Comparison of ENCODE assay signal across 19 cellular contexts in genomic region chr14:75143761-75144527, GRCh38. TPM values are rescaled to one million over a fixed set of nuclear protein-coding genes. Genes with fewer than 3 reads are reported as not detected.
DNase-seq lines count a peak whose midpoint lies in the region; ATAC-seq and TF ChIP-seq lines count a peak whose summit lies in the region.
"Had no signal": no experiment of that assay in that cellular context is flagged by ENCODE, and none has a peak within 500 bp of the region (broad histone marks: within the 10 kb centered on the region; RNA-seq: fewer than 3 reads in every experiment).

No MANE protein-coding gene starts in this region.

- no peaks in the 10 kb centered on the region for H3K9me3 Mint-ChIP-seq in activated naive CD8-positive, alpha-beta T cell treated with anti-CD3 and anti-CD28 coated beads, Interleukin-2, amount 10 ng/mL, durations not matched to agents 7 days and 5 days
- H3K9me3 Mint-ChIP-seq in activated naive CD8-positive, alpha-beta T cell treated with anti-CD3 and anti-CD28 coated beads for 36 hours, result no peaks in the 10 kb centered on the region
- no peaks in the 10 kb centered on the region for H3K9me3 Mint-ChIP-seq in naive B cell
- H3K9me3 Mint-ChIP-seq: type B pancreatic cell had no signal

- no peak for TF ChIP-seq POLR2A in lower leg skin (IDR thresholded peaks at IDR 0.05)

- H3K4me3 ChIP-seq in dorsolateral prefrontal cortex (peak overlapping the region in 4 of 59 donors; percentile 1 to 14 (median 2)), tibial artery (no peak overlapping the region), lower leg skin (ENCODE audit: low read depth, poor library complexity, severe bottlenecking) (no peak overlapping the region)
- H3K4me3 ChIP-seq: lung had no signal

- 77 to 82% methylated on average over 9 of the region's 9 CpGs for WGBS in lower leg skin, 2 donors

- no peak overlapping the region for H3K27ac Mint-ChIP-seq in activated naive CD8-positive, alpha-beta T cell treated with anti-CD3 and anti-CD28 coated beads, Interleukin-2, amount 10 ng/mL, durations not matched to agents 7 days and 5 days
- no peak overlapping the region for H3K27ac Mint-ChIP-seq in activated naive CD8-positive, alpha-beta T cell treated with anti-CD3 and anti-CD28 coated beads for 36 hours
- H3K27ac Mint-ChIP-seq in naive B cell, result peak overlapping the region in 5 of 6 donors; percentile 4 to 77 (median 38)

- H3K4me1 Mint-ChIP-seq in activated naive CD8-positive, alpha-beta T cell treated with anti-CD3 and anti-CD28 coated beads, Interleukin-2, amount 10 ng/mL, durations not matched to agents 7 days and 5 days, result peaks cover 56% of the 10 kb centered on the region
- H3K4me1 Mint-ChIP-seq in activated naive CD8-positive, alpha-beta T cell treated with anti-CD3 and anti-CD28 coated beads for 36 hours, result peaks cover 58% of the 10 kb centered on the region
- H3K4me1 Mint-ChIP-seq in naive B cell, result peaks cover 29 to 74% (median 47%) of the 10 kb centered on the region in 3 donors

- H3K36me3 Mint-ChIP-seq in activated naive CD8-positive, alpha-beta T cell treated with anti-CD3 and anti-CD28 coated beads, Interleukin-2, amount 10 ng/mL, durations not matched to agents 7 days and 5 days, result peaks cover 38% of the 10 kb centered on the region
- peaks cover 22% of the 10 kb centered on the region for H3K36me3 Mint-ChIP-seq in activated naive CD8-positive, alpha-beta T cell treated with anti-CD3 and anti-CD28 coated beads for 36 hours
- H3K36me3 Mint-ChIP-seq in naive B cell, result peaks cover 0 to 8% of the 10 kb centered on the region in 2 donors

- H3K27ac ChIP-seq in dorsolateral prefrontal cortex (peak overlapping the region; percentile 44 to 100 (median 99)), tibial artery (peak overlapping the region; percentile 46 to 81)

- H3K4me1 ChIP-seq in tibial artery, result peaks cover 0 to 72% (median 13%) of the 10 kb centered on the region in 4 donors

- ATAC-seq in activated naive CD8-positive, alpha-beta T cell treated with anti-CD3 and anti-CD28 coated beads, Interleukin-2, amount 10 ng/mL, durations not matched to agents 7 days and 5 days (ENCODE audit: low read depth), result no peak
- ATAC-seq in naive B cell (ENCODE audit: low read depth in 2 of 2), result no peak
- ATAC-seq in GM19023 (IDR thresholded peaks at IDR 0.05; ENCODE audit: unreplicated experiment), result no peak
- ATAC-seq: sciatic nerve had no signal

- POLR2A ChIA-PET in activated naive CD8-positive, alpha-beta T cell treated with anti-CD3 and anti-CD28 coated beads, Interleukin-2, amount 10 ng/mL, durations not matched to agents 7 days and 5 days (lab: Charles Lee), result interaction anchor here (1.8 kb wide), 1 partner anchor 32 kb away, joined by 9 read pairs; no protein-coding TSS in a partner anchor

- H3K36me3 ChIP-seq in tibial artery, result peaks cover 6 to 14% (median 8%) of the 10 kb centered on the region in 3 donors

- H3K27me3 ChIP-seq in dorsolateral prefrontal cortex (no peaks in the 10 kb centered on the region), tibial artery (no peaks in the 10 kb centered on the region)

- peak overlapping the region; percentile 29 for H3K4me3 Mint-ChIP-seq in activated naive CD8-positive, alpha-beta T cell treated with anti-CD3 and anti-CD28 coated beads, Interleukin-2, amount 10 ng/mL, durations not matched to agents 7 days and 5 days
- H3K4me3 Mint-ChIP-seq in activated naive CD8-positive, alpha-beta T cell treated with anti-CD3 and anti-CD28 coated beads for 36 hours, result no peak overlapping the region
- H3K4me3 Mint-ChIP-seq in naive B cell, result no peak overlapping the region
- H3K4me3 Mint-ChIP-seq: type B pancreatic cell had no signal

- H3K27me3 Mint-ChIP-seq in activated naive CD8-positive, alpha-beta T cell treated with anti-CD3 and anti-CD28 coated beads, Interleukin-2, amount 10 ng/mL, durations not matched to agents 7 days and 5 days, result no peaks in the 10 kb centered on the region
- no peaks in the 10 kb centered on the region for H3K27me3 Mint-ChIP-seq in activated naive CD8-positive, alpha-beta T cell treated with anti-CD3 and anti-CD28 coated beads for 36 hours
- no peaks in the 10 kb centered on the region for H3K27me3 Mint-ChIP-seq in naive B cell
- H3K27me3 Mint-ChIP-seq: type B pancreatic cell had no signal

- H3K9me3 ChIP-seq in tibial artery, result no peaks in the 10 kb centered on the region

- DNase-seq in activated naive CD8-positive, alpha-beta T cell treated with anti-CD3 and anti-CD28 coated beads, Interleukin-2, amount 10 ng/mL, durations not matched to agents 7 days and 5 days, result no peak
- no peak for DNase-seq in activated naive CD8-positive, alpha-beta T cell treated with anti-CD3 and anti-CD28 coated beads for 36 hours
- no peak for DNase-seq in dorsolateral prefrontal cortex
- DNase-seq in naive B cell, result no peak
- DNase-seq in tibial artery, result no peak
- no peak for DNase-seq in lower leg skin (ENCODE audit: low spot score in 2 of 2)
- DNase-seq in NK-92 treated with Interleukin-12 subunit alpha and Interleukin-12 subunit beta, amount 100 ng/mL, for 24 hours (lab: John Stamatoyannopoulos, UW), result no peak
- DNase-seq: ACHN; amygdala; effector memory CD4-positive, alpha-beta T cell; glutamatergic neuron; Kasumi-1; NCI-H2081; NCI-H774; SHP77 had no signal

- TF ChIP-seq CTCF in dorsolateral prefrontal cortex (IDR thresholded peaks at IDR 0.05 in 54 of 56, conservative IDR thresholded peaks at IDR 0.05 in 2 of 56; ENCODE audit: low read depth in 1 of 56, partially characterized antibody in 56 of 56), result no peak
- TF ChIP-seq CTCF in tibial artery (IDR thresholded peaks at IDR 0.05), result no peak
- TF ChIP-seq CTCF in lower leg skin (IDR thresholded peaks at IDR 0.05), result no peak

- intact Hi-C loops in dorsolateral prefrontal cortex (cut with DNase I), result loop anchor here in 1 of 2 donors (5.0 kb wide), 1 partner anchor 133 kb away; the partner anchor contains the start of gene FOS
- intact Hi-C loops in tibial artery (cut with DNase I; ENCODE audit: low total_unique reads), result no loop called here
- intact Hi-C loops in lower leg skin (cut with DNase I; ENCODE audit: low total_unique reads), result no loop called here

RNA-seq across cellular contexts. Expression of gene NEK9, which starts 17.1 kb away (rescaled TPM):
- 100 to 1,000 TPM in 1 of 2 experiments, 10 to 100 TPM in 1; 95.2 to 104 TPM for total RNA-seq in activated naive CD8-positive, alpha-beta T cell treated with anti-CD3 and anti-CD28 coated beads, Interleukin-2, amount 10 ng/mL, durations not matched to agents 7 days and 5 days
- total RNA-seq in activated naive CD8-positive, alpha-beta T cell treated with anti-CD3 and anti-CD28 coated beads for 36 hours, result 10 to 100 TPM; 50.1 to 50.9 TPM
- total RNA-seq in dorsolateral prefrontal cortex (100 to 1,000 TPM in 7 of 120 experiments, 10 to 100 TPM in 113; 54.3 to 112 (median 74.8) TPM), lower leg skin (10 to 100 TPM; 28.7 to 73.9 (median 59.4) TPM)
- polyA plus RNA-seq in naive B cell (ENCODE audit: low read depth in 6 of 6), result 10 to 100 TPM in 5 of 6 donors, 1 to 10 TPM in 1; 9.4 to 22.7 (median 16.1) TPM

RNA-seq across cellular contexts. Expression of gene TMED10, which starts 32.5 kb away (rescaled TPM):
- total RNA-seq in activated naive CD8-positive, alpha-beta T cell treated with anti-CD3 and anti-CD28 coated beads, Interleukin-2, amount 10 ng/mL, durations not matched to agents 7 days and 5 days, result 100 to 1,000 TPM; 149 to 154 TPM
- total RNA-seq in activated naive CD8-positive, alpha-beta T cell treated with anti-CD3 and anti-CD28 coated beads for 36 hours, result 100 to 1,000 TPM; 160 to 169 TPM
- total RNA-seq in dorsolateral prefrontal cortex, result 100 to 1,000 TPM; 120 to 287 (median 172) TPM
- polyA plus RNA-seq in naive B cell (ENCODE audit: low read depth in 6 of 6), result 100 to 1,000 TPM; 228 to 283 (median 252) TPM
- 100 to 1,000 TPM; 144 to 208 (median 184) TPM for total RNA-seq in lower leg skin

Comparison
In these comparisons a context has a peak if more than half of its experiments do, and no peak if none do; other contexts are left out.
1. H3K27ac Mint-ChIP-seq: peak in naive B cell (5 of 6); none in activated naive CD8-positive, alpha-beta T cell treated with anti-CD3 and anti-CD28 coated beads, Interleukin-2, amount 10 ng/mL, durations not matched to agents 7 days and 5 days (single experiment) and activated naive CD8-positive, alpha-beta T cell treated with anti-CD3 and anti-CD28 coated beads for 36 hours (single experiment).